Comparison of ENCODE assay signal across 14 cellular contexts in genomic region chr11:94948070-94948617, GRCh38. TPM values are rescaled to one million over a fixed set of nuclear protein-coding genes. Genes with fewer than 3 reads are reported as not detected.
DNase-seq lines count a peak whose midpoint lies in the region; ATAC-seq and TF ChIP-seq lines count a peak whose summit lies in the region.
"Had no signal": no experiment of that assay in that cellular context is flagged by ENCODE, and none has a peak within 500 bp of the region (broad histone marks: within the 10 kb centered on the region; RNA-seq: fewer than 3 reads in every experiment).

No MANE protein-coding gene starts in this region.

- H3K27ac Mint-ChIP-seq in immature natural killer cell = no peak overlapping the region
- H3K27ac Mint-ChIP-seq in activated CD4-positive, alpha-beta T cell treated with anti-CD3 and anti-CD28 coated beads, Interleukin-2, amount 10 ng/mL, durations not matched to agents 24 days and 14 days = no peak overlapping the region
- H3K27ac Mint-ChIP-seq: activated CD8-positive, alpha-beta T cell treated with anti-CD3 and anti-CD28 coated beads, Interleukin-2, amount 10 ng/mL, durations not matched to agents 7 days and 5 days; activated naive CD8-positive, alpha-beta T cell treated with anti-CD3 and anti-CD28 coated beads, Interleukin-2, amount 10 ng/mL, durations not matched to agents 7 days and 5 days had no signal

- H3K9me3 Mint-ChIP-seq in immature natural killer cell = peaks cover 0 to 2% (median 0%) of the 10 kb centered on the region in 6 donors
- H3K9me3 Mint-ChIP-seq in activated CD4-positive, alpha-beta T cell treated with anti-CD3 and anti-CD28 coated beads, Interleukin-2, amount 10 ng/mL, durations not matched to agents 24 days and 14 days = no peaks in the 10 kb centered on the region

- DNase-seq in GDM1 (lab: John Stamatoyannopoulos, UW) (peak; percentile 65), NCI-H226 (peak; percentile 59), choroid plexus epithelial cell (ENCODE audit: low read depth) (peak; percentile 87), retinal pigment epithelial cell (ENCODE audit: low read depth) (peak; percentile 37), amygdala (lab: John Stamatoyannopoulos, UW) (no peak), immature natural killer cell (no peak)
- no peak for DNase-seq in activated CD4-positive, alpha-beta T cell treated with anti-CD3 and anti-CD28 coated beads, Interleukin-2, amount 10 ng/mL, durations not matched to agents 24 days and 14 days
- DNase-seq: activated CD8-positive, alpha-beta T cell treated with anti-CD3 and anti-CD28 coated beads, Interleukin-2, amount 10 ng/mL, durations not matched to agents 7 days and 5 days; activated naive CD8-positive, alpha-beta T cell treated with anti-CD3 and anti-CD28 coated beads, Interleukin-2, amount 10 ng/mL, durations not matched to agents 7 days and 5 days; DMS53; MG63; NCI-H69 had no signal

- peaks cover 0 to 12% (median 3%) of the 10 kb centered on the region in 3 donors for H3K27me3 Mint-ChIP-seq in immature natural killer cell (ENCODE audit: low read depth in 3 of 3)
- H3K27me3 Mint-ChIP-seq in activated CD4-positive, alpha-beta T cell treated with anti-CD3 and anti-CD28 coated beads, Interleukin-2, amount 10 ng/mL, durations not matched to agents 24 days and 14 days = peaks cover 10% of the 10 kb centered on the region

- no peaks in the 10 kb centered on the region for H3K4me1 Mint-ChIP-seq in immature natural killer cell
- H3K4me1 Mint-ChIP-seq in activated CD4-positive, alpha-beta T cell treated with anti-CD3 and anti-CD28 coated beads, Interleukin-2, amount 10 ng/mL, durations not matched to agents 24 days and 14 days = peaks cover 3% of the 10 kb centered on the region

- intact Hi-C loops in activated CD4-positive, alpha-beta T cell treated with anti-CD3 and anti-CD28 coated beads, Interleukin-2, amount 10 ng/mL, durations not matched to agents 24 days and 14 days (cut with micrococcal nuclease) = no loop called here

- H3K4me3 ChIP-seq in choroid plexus epithelial cell (ENCODE audit: low read depth, low read length) (no peak overlapping the region), retinal pigment epithelial cell (ENCODE audit: low read length) (no peak overlapping the region)
- H3K4me3 ChIP-seq: MG63, vagina had no signal

- TF ChIP-seq CTCF in choroid plexus epithelial cell (conservative IDR thresholded peaks at IDR 0.05; ENCODE audit: low read depth, low read length) (no peak), retinal pigment epithelial cell (conservative IDR thresholded peaks at IDR 0.05; ENCODE audit: low read depth, low read length) (no peak)

- no peak overlapping the region for H3K4me3 Mint-ChIP-seq in immature natural killer cell
- no peak overlapping the region for H3K4me3 Mint-ChIP-seq in activated CD4-positive, alpha-beta T cell treated with anti-CD3 and anti-CD28 coated beads, Interleukin-2, amount 10 ng/mL, durations not matched to agents 24 days and 14 days
- H3K4me3 Mint-ChIP-seq: activated CD8-positive, alpha-beta T cell treated with anti-CD3 and anti-CD28 coated beads, Interleukin-2, amount 10 ng/mL, durations not matched to agents 7 days and 5 days; activated naive CD8-positive, alpha-beta T cell treated with anti-CD3 and anti-CD28 coated beads, Interleukin-2, amount 10 ng/mL, durations not matched to agents 7 days and 5 days had no signal

- ATAC-seq in HG02678 (IDR thresholded peaks at IDR 0.05; ENCODE audit: unreplicated experiment) = no peak
- ATAC-seq: activated CD8-positive, alpha-beta T cell treated with anti-CD3 and anti-CD28 coated beads, Interleukin-2, amount 10 ng/mL, durations not matched to agents 7 days and 5 days had no signal

- no peaks in the 10 kb centered on the region for H3K36me3 Mint-ChIP-seq in immature natural killer cell
- no peaks in the 10 kb centered on the region for H3K36me3 Mint-ChIP-seq in activated CD4-positive, alpha-beta T cell treated with anti-CD3 and anti-CD28 coated beads, Interleukin-2, amount 10 ng/mL, durations not matched to agents 24 days and 14 days (ENCODE audit: low read depth)
- H3K36me3 Mint-ChIP-seq: activated naive CD8-positive, alpha-beta T cell treated with anti-CD3 and anti-CD28 coated beads, Interleukin-2, amount 10 ng/mL, durations not matched to agents 7 days and 5 days had no signal

RNA-seq across cellular contexts. Expression of gene CWC15, which starts 25.2 kb away (rescaled TPM):
- 10 to 100 TPM; 40.4 to 48.7 (median 47.2) TPM for polyA plus RNA-seq in immature natural killer cell
- 87.6 and 96.2 TPM in 2 replicates for total RNA-seq in activated CD4-positive, alpha-beta T cell treated with anti-CD3 and anti-CD28 coated beads, Interleukin-2, amount 10 ng/mL, durations not matched to agents 24 days and 14 days

RNA-seq across cellular contexts. Expression of gene KDM4D, which starts 25.4 kb away (rescaled TPM):
- under 1 TPM in 2 of 3 donors, not detected in 1; 0.10 to 0.22 TPM for polyA plus RNA-seq in immature natural killer cell
- total RNA-seq in activated CD4-positive, alpha-beta T cell treated with anti-CD3 and anti-CD28 coated beads, Interleukin-2, amount 10 ng/mL, durations not matched to agents 24 days and 14 days = 1.2 TPM in 2 replicates

Comparison
In these comparisons a context has a peak if more than half of its experiments do, and no peak if none do; other contexts are left out.
1. DNase-seq: peak in GDM1 (single experiment), NCI-H226 (single experiment), choroid plexus epithelial cell (single experiment) and retinal pigment epithelial cell (single experiment); none in amygdala (0 of 56), immature natural killer cell (0 of 3) and activated CD4-positive, alpha-beta T cell treated with anti-CD3 and anti-CD28 coated beads, Interleukin-2, amount 10 ng/mL, durations not matched to agents 24 days and 14 days (single experiment).